In the genomic region with DNA sequence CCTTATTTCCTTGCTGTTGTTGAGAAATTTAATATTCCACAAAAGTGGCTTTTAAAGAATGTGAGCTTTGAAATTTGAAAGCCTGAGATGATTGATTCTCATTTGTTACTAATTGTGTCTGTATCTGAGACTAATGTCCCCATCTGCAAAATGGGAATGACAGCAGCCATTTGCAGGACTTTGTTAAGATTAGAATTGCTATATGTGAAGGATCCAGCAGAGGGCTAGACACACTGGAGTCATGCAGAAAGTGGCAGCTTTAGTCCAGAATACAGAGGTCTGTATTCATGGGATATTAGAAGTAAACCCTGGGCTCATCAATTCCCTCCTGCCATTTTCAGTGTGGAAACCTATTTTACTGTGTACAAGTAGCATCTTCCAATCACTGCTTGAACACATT, we compare ENCODE assay signal across 9 cellular contexts.
A peak's percentile ranks its signal among the peaks of the same experiment; 100 is the strongest.
DNase-seq lines count a peak whose midpoint lies in the region; ATAC-seq and TF ChIP-seq lines count a peak whose summit lies in the region.
"Had no signal": no experiment of that assay in that cellular context is flagged by ENCODE, and none has a peak within 500 bp of the region (broad histone marks: within the 10 kb centered on the region; RNA-seq: fewer than 3 reads in every experiment).

No MANE protein-coding gene starts in this region.

- ATAC-seq in DND-41 (ENCODE audit: insufficient read depth, low read depth) (peak; percentile 45; the same call in 1 of the 3 replicates), GM21360 (IDR thresholded peaks at IDR 0.05; ENCODE audit: unreplicated experiment) (peak; percentile 87), GM21515 (IDR thresholded peaks at IDR 0.05; ENCODE audit: unreplicated experiment) (no peak)
- ATAC-seq: foreskin keratinocyte had no signal

- H4K20me1 ChIP-seq in DND-41 (ENCODE audit: insufficient read depth, low read length): no peaks in the 10 kb centered on the region

- no peak overlapping the region for H3K4me2 ChIP-seq in DND-41 (ENCODE audit: insufficient read depth, low read length)

- H3K4me1 ChIP-seq in DND-41 (ENCODE audit: insufficient read depth, low read length): no peaks in the 10 kb centered on the region
- H3K4me1 ChIP-seq: foreskin keratinocyte had no signal

- H2AFZ ChIP-seq in DND-41 (ENCODE audit: low read depth, low read length): no peak overlapping the region

- H3K27ac ChIP-seq in DND-41 (ENCODE audit: low read length): no peak overlapping the region
- H3K27ac ChIP-seq: foreskin keratinocyte had no signal

- H3K9ac ChIP-seq in DND-41 (ENCODE audit: low read depth, low read length): no peak overlapping the region

- H3K4me3 ChIP-seq in DND-41 (ENCODE audit: low read depth in 1 of 2, low read length in 2 of 2) (no peak overlapping the region), epithelial cell of esophagus (ENCODE audit: low read length) (no peak overlapping the region)

- no peaks in the 10 kb centered on the region for H3K79me2 ChIP-seq in DND-41 (ENCODE audit: insufficient read depth, low read length)

- DNase-seq in DND-41 (peak; percentile 5), epithelial cell of esophagus (ENCODE audit: low read depth) (peak; percentile 1), SW480 (ENCODE audit: low spot score) (no peak), HK-2 (ENCODE audit: unreplicated experiment) (no peak)
- no peak for DNase-seq in stimulated activated CD4-positive, alpha-beta T cell treated with anti-CD3 and anti-CD28 coated beads, Interleukin-4, amount 100 ng/mL, for 24 hours

- no peaks in the 10 kb centered on the region for H3K36me3 ChIP-seq in DND-41 (ENCODE audit: insufficient read depth, low read length)

- H3K27me3 ChIP-seq in DND-41 (ENCODE audit: insufficient read depth, low read length, poor library complexity): peaks cover 3% of the 10 kb centered on the region
- H3K27me3 ChIP-seq: foreskin keratinocyte had no signal

- no peaks in the 10 kb centered on the region for H3K9me3 ChIP-seq in DND-41 (ENCODE audit: insufficient read depth, low read length, severe bottlenecking)

- TF ChIP-seq CTCF in DND-41 (IDR thresholded peaks at IDR 0.05; ENCODE audit: borderline replicate concordance, extremely low read depth, low read length, poor library complexity, severe bottlenecking) (peak; percentile 56), LNCAP (IDR thresholded peaks at IDR 0.05) (peak; percentile 44; the same call in 1 of the 2 replicates), epithelial cell of esophagus (IDR thresholded peaks at IDR 0.05; ENCODE audit: insufficient read depth, low read depth, low read length, missing control alignments) (no peak)

Comparison
In these comparisons a context has a peak if more than half of its experiments do, and no peak if none do; other contexts are left out.
1. DNase-seq: peak in DND-41 (single experiment) and epithelial cell of esophagus (single experiment); none in stimulated activated CD4-positive, alpha-beta T cell treated with anti-CD3 and anti-CD28 coated beads, Interleukin-4, amount 100 ng/mL, for 24 hours (single experiment), SW480 (single experiment) and HK-2 (single experiment).